Comparison of ENCODE assay signal across 20 cellular contexts in genomic region chr2:201172279-201172678, GRCh38. TPM values are rescaled to one million over a fixed set of nuclear protein-coding genes. Genes with fewer than 3 reads are reported as not detected.
A peak's percentile ranks its signal among the peaks of the same experiment; 100 is the strongest.
DNase-seq lines count a peak whose midpoint lies in the region; ATAC-seq, FAIRE-seq and TF ChIP-seq lines count a peak whose summit lies in the region.
"Had no signal": no experiment of that assay in that cellular context is flagged by ENCODE, and none has a peak within 500 bp of the region (broad histone marks: within the 10 kb centered on the region; RNA-seq: fewer than 3 reads in every experiment).

No MANE protein-coding gene starts in this region.

- TF ChIP-seq EP300 in K562 (IDR thresholded peaks at IDR 0.05; ENCODE audit: low read length): no peak

- TF ChIP-seq RAD21 in K562 (CRISPR knock-in tag; conservative IDR thresholded peaks at IDR 0.05 in 1 of 2, IDR thresholded peaks at IDR 0.05 in 1 of 2): no peak

- no peak for DNase-seq in CD4-positive, alpha-beta T cell
- DNase-seq in K562 (ENCODE audit: extremely low read depth in 1 of 4, low spot score in 3 of 4) (no peak), left colon (no peak), psoas muscle (no peak), kidney (no peak)
- DNase-seq in activated CD8-positive, alpha-beta memory T cell treated with anti-CD3 and anti-CD28 coated beads, Interleukin-2, amount 50 U/mL, for 4 hours: no peak
- DNase-seq: BE2C, DMS79, H9, HFFc6, KG1, NCI-H1105, NCI-H2081, NCI-H2171, NCI-H345, NCI-H524, NCI-H82, Peyer's patch, SJCRH30 had no signal

- no peaks in the 10 kb centered on the region for H3K27me3 Mint-ChIP-seq in CD4-positive, alpha-beta T cell

- no peaks in the 10 kb centered on the region for H4K20me1 ChIP-seq in K562 (replicated peaks; ENCODE audit: control insufficient read depth, insufficient read depth, low read length)

- H3K9me3 ChIP-seq in CD4-positive, alpha-beta T cell (ENCODE audit: control insufficient read depth, low read length): peaks cover 29% of the 10 kb centered on the region
- H3K9me3 ChIP-seq in K562 (replicated peaks; ENCODE audit: control insufficient read depth, insufficient read depth, low read depth, low read length) (peaks cover 3% of the 10 kb centered on the region), psoas muscle (no peaks in the 10 kb centered on the region), kidney (ENCODE audit: control insufficient read depth in 1 of 2, low read length in 2 of 2) (no peaks in the 10 kb centered on the region)
- H3K9me3 ChIP-seq: BE2C, Peyer's patch, SJCRH30 had no signal

- in situ Hi-C loops in K562 (cut with MboI): no loop called here

- intact Hi-C loops in CD4-positive, alpha-beta T cell (cut with DNase I, micrococcal nuclease): loop anchor here in 1 of 2 experiments (10.0 kb wide), 1 partner anchor 597 kb away; no protein-coding TSS in a partner anchor
- intact Hi-C loops in K562 (cut with micrococcal nuclease): no loop called here
- intact Hi-C loops in left colon (cut with DNase I, micrococcal nuclease): no loop called here
- intact Hi-C loops in psoas muscle (cut with DNase I): loop anchor here in 1 of 2 donors (10.0 kb wide), 1 partner anchor 207 kb away; the partner anchor contains the start of gene ORC2
- intact Hi-C loops in kidney (cut with DNase I): loop anchor here (10.0 kb wide), 1 partner anchor 267 kb away; no protein-coding TSS in a partner anchor

- ATAC-seq in CD4-positive, alpha-beta T cell (ENCODE audit: poor library complexity): no peak
- no peak for ATAC-seq in K562
- peak; percentile 33 for ATAC-seq in left colon
- peak; percentile 11 to 14 (median 12) for ATAC-seq in psoas muscle
- no peak for ATAC-seq in HG03139 (IDR thresholded peaks at IDR 0.05; ENCODE audit: unreplicated experiment)

- no peaks in the 10 kb centered on the region for H3K27me3 ChIP-seq in CD4-positive, alpha-beta T cell (ENCODE audit: control insufficient read depth, insufficient read depth, low read length)
- H3K27me3 ChIP-seq in K562 (ENCODE audit: control insufficient read depth in 2 of 2, insufficient read depth in 2 of 2, low read length in 2 of 2) (no peaks in the 10 kb centered on the region), psoas muscle (ENCODE audit: insufficient read depth in 3 of 3, low read length in 2 of 3) (no peaks in the 10 kb centered on the region)
- H3K27me3 ChIP-seq: BE2C, Peyer's patch, SJCRH30 had no signal

- no peaks in the 10 kb centered on the region for H3K79me2 ChIP-seq in K562 (ENCODE audit: control insufficient read depth, insufficient read depth, low read length)

- no peak for TF ChIP-seq POLR2A in K562 (conservative IDR thresholded peaks at IDR 0.05)

- no peak overlapping the region for H3K4me3 ChIP-seq in K562
- no peak overlapping the region for H3K4me3 ChIP-seq in psoas muscle
- H3K4me3 ChIP-seq in kidney (ENCODE audit: low read length in 2 of 2): no peak overlapping the region
- H3K4me3 ChIP-seq: Peyer's patch, SJCRH30 had no signal

- peaks cover 2% of the 10 kb centered on the region for H3K4me1 Mint-ChIP-seq in CD4-positive, alpha-beta T cell (ENCODE audit: low read depth)

- H3K9me3 Mint-ChIP-seq in CD4-positive, alpha-beta T cell: peaks cover 21% of the 10 kb centered on the region
- H3K9me3 Mint-ChIP-seq: HFFc6 had no signal

- TF ChIP-seq CTCF in CD4-positive, alpha-beta T cell (IDR thresholded peaks at IDR 0.05): no peak
- TF ChIP-seq CTCF in K562 (IDR thresholded peaks at IDR 0.05 in 2 of 3, conservative IDR thresholded peaks at IDR 0.05 in 1 of 3; ENCODE audit: insufficient read depth in 2 of 3, low read depth in 1 of 3, low read length in 3 of 3) (no peak), psoas muscle (IDR thresholded peaks at IDR 0.05) (no peak), kidney (IDR thresholded peaks at IDR 0.05; ENCODE audit: borderline replicate concordance, extremely low read depth, insufficient read depth) (no peak)

- peaks cover 0 to 6% of the 10 kb centered on the region in 2 experiments; a peak in 3 of 5 replicates for H3K4me1 ChIP-seq in K562 (replicated peaks in 1 of 2; ENCODE audit: control insufficient read depth in 2 of 2, insufficient read depth in 2 of 2, low read length in 2 of 2)
- H3K4me1 ChIP-seq in psoas muscle: no peaks in the 10 kb centered on the region
- H3K4me1 ChIP-seq in kidney (ENCODE audit: control insufficient read depth in 1 of 2, insufficient read depth in 1 of 2, low read depth in 1 of 2, low read length in 2 of 2): peaks cover 0 to 5% of the 10 kb centered on the region in 2 donors
- H3K4me1 ChIP-seq: BE2C, Peyer's patch had no signal

- no peak for FAIRE-seq in K562 (lab: Jason Lieb, UNC)
- no peak for FAIRE-seq in kidney (lab: Jason Lieb, UNC)

- CTCF ChIA-PET in CD4-positive, alpha-beta T cell (lab: Charles Lee): no interaction called here
- CTCF ChIA-PET in K562 (lab: Yijun Ruan, JAX; ENCODE audit: low intra/inter-chr PET ratio): no interaction called here

- no peak overlapping the region for H3K4me3 Mint-ChIP-seq in CD4-positive, alpha-beta T cell
- H3K4me3 Mint-ChIP-seq: H9, HFFc6 had no signal

- H3K9ac ChIP-seq in K562 (ENCODE audit: insufficient read depth in 1 of 2, low read depth in 2 of 2, low read length in 2 of 2) (no peak overlapping the region), kidney (ENCODE audit: low read length in 2 of 2) (no peak overlapping the region)

- H3K9me1 ChIP-seq in K562 (ENCODE audit: control insufficient read depth, insufficient read depth, low read length): no peaks in the 10 kb centered on the region

- no peak overlapping the region for H3K4me2 ChIP-seq in K562 (ENCODE audit: insufficient read depth, low read length)

- peak overlapping the region; percentile 3 for H3K27ac Mint-ChIP-seq in CD4-positive, alpha-beta T cell
- H3K27ac Mint-ChIP-seq: H9, HFFc6 had no signal

- peaks cover 33% of the 10 kb centered on the region for H3K36me3 Mint-ChIP-seq in CD4-positive, alpha-beta T cell (ENCODE audit: low read depth)

- WGBS in K562 (ENCODE audit: insufficient coverage, low coverage, missing lambda C conversion rate): 11% methylated on average over 2 of the region's 2 CpGs
- WGBS in psoas muscle, 3 donors: 50 to 56% (median 54%) methylated on average over 2 of the region's 2 CpGs

- no TSS peak for BruUV-seq in K562 (replicated peaks; lab: Mats Ljungman, UMichigan)

- H3K27ac ChIP-seq in CD4-positive, alpha-beta T cell (ENCODE audit: low read depth, low read length): no peak overlapping the region
- H3K27ac ChIP-seq in K562 (ENCODE audit: extremely low read depth, low read depth, low read length) (no peak overlapping the region), psoas muscle (no peak overlapping the region), kidney (ENCODE audit: low read depth in 2 of 2, low read length in 2 of 2) (no peak overlapping the region)
- H3K27ac ChIP-seq: Peyer's patch, SJCRH30 had no signal

- POLR2A ChIA-PET in CD4-positive, alpha-beta T cell (lab: Charles Lee): no interaction called here
- POLR2A ChIA-PET in K562 (lab: Yijun Ruan, JAX): interaction anchor here (0.9 kb wide), 1 partner anchor 309 kb away, joined by 3 read pairs; no protein-coding TSS in a partner anchor

- H3K36me3 ChIP-seq in K562 (ENCODE audit: control insufficient read depth, insufficient read depth, low read length) (no peaks in the 10 kb centered on the region; the same call in 2 of the 3 replicates), psoas muscle (ENCODE audit: insufficient read depth in 1 of 2, low read depth in 1 of 2) (peaks cover 0 to 2% of the 10 kb centered on the region in 2 donors), kidney (ENCODE audit: control insufficient read depth in 1 of 2, insufficient read depth in 2 of 2, low read length in 2 of 2) (peaks cover 0 to 1% of the 10 kb centered on the region in 2 donors)
- H3K36me3 ChIP-seq: BE2C, Peyer's patch, SJCRH30 had no signal

- no peak overlapping the region for H2AFZ ChIP-seq in K562 (ENCODE audit: low read depth, low read length)

RNA-seq across cellular contexts. Expression of gene CASP10, which starts 10.7 kb away (rescaled TPM):
- total RNA-seq in CD4-positive, alpha-beta T cell: 10 to 100 TPM; 12.6 to 13.7 TPM
- 75.0 and 98.6 TPM in 2 replicates for total RNA-seq in K562 (2011; cell fraction: chromatin; rRNA removed; ENCODE audit: low replicate concordance)
- 34.9 and 39.4 TPM in 2 replicates for total RNA-seq in K562 (2011; cell fraction: nucleolus; rRNA removed)
- 55.7 and 65.5 TPM in 2 replicates for total RNA-seq in K562 (2011; cell fraction: nucleoplasm; rRNA removed)
- total RNA-seq in K562 (2014; rRNA removed): 10.8 TPM in 2 replicates
- total RNA-seq in K562 (2014; rRNA removed; fragmentation: Illumina TruSeq; extraction: Trizol): 17.4 and 19.7 TPM in 2 replicates
- total RNA-seq in K562 (2015; rRNA removed; fragmentation: Illumina TruSeq; extraction: Trizol): 10.7 and 12.6 TPM in 2 replicates
- 12.1 and 12.2 TPM in 2 replicates for total RNA-seq in K562 (2021)
- polyA plus RNA-seq in K562 (2011; rRNA removed): 20.4 and 21.9 TPM in 2 replicates
- polyA plus RNA-seq in K562 (2011; cell fraction: cytosol; rRNA removed): 8.4 and 12.9 TPM in 2 replicates
- 16.1 and 18.3 TPM in 2 replicates for polyA plus RNA-seq in K562 (2011; cell fraction: nucleus; rRNA removed)
- polyA plus RNA-seq in K562 (2012): 7.7 and 9.6 TPM in 2 replicates
- polyA plus RNA-seq in K562 (2014; fragmentation: Illumina TruSeq; extraction: Trizol): 9.9 and 10.6 TPM in 2 replicates
- 1 to 10 TPM; 7.1 to 7.2 TPM for polyA plus RNA-seq in K562 (2014; fragmentation: Nextera tagmentation; extraction: Ambion mirVana)
- polyA plus RNA-seq in K562 (2014; rRNA removed): 8.0 and 9.9 TPM in 2 replicates
- 34.7 TPM in 2 replicates for polyA minus RNA-seq in K562 (2011; rRNA and poly(A)+ RNA removed)
- 13.5 and 13.9 TPM in 2 replicates for polyA minus RNA-seq in K562 (2011; cell fraction: cytosol; rRNA and poly(A)+ RNA removed)
- 13.9 and 32.2 TPM in 2 replicates for polyA minus RNA-seq in K562 (2011; cell fraction: nucleus; rRNA and poly(A)+ RNA removed)
- 10 to 100 TPM; 44.3 to 56.0 TPM for total RNA-seq in left colon
- total RNA-seq in psoas muscle: 1 to 10 TPM; 2.3 to 3.8 (median 2.8) TPM
- polyA plus RNA-seq in psoas muscle: 1 to 10 TPM in 2 of 3 donors, under 1 TPM in 1; 0.90 to 1.3 (median 1.2) TPM
- total RNA-seq in kidney: 24.6 TPM
- polyA plus RNA-seq in kidney (ENCODE audit: insufficient read depth, low read depth, low replicate concordance): 4.5 TPM

RNA-seq across cellular contexts. Expression of gene CFLAR, which starts 56.3 kb away (rescaled TPM):
- total RNA-seq in CD4-positive, alpha-beta T cell: 100 to 1,000 TPM; 178 to 181 TPM
- 362 and 472 TPM in 2 replicates for total RNA-seq in K562 (2011; cell fraction: chromatin; rRNA removed; ENCODE audit: low replicate concordance)
- 167 and 172 TPM in 2 replicates for total RNA-seq in K562 (2011; cell fraction: nucleolus; rRNA removed)
- total RNA-seq in K562 (2011; cell fraction: nucleoplasm; rRNA removed): 230 and 255 TPM in 2 replicates
- 46.0 and 48.6 TPM in 2 replicates for total RNA-seq in K562 (2014; rRNA removed)
- total RNA-seq in K562 (2014; rRNA removed; fragmentation: Illumina TruSeq; extraction: Trizol): 73.6 and 95.3 TPM in 2 replicates
- 32.9 and 39.4 TPM in 2 replicates for total RNA-seq in K562 (2015; rRNA removed; fragmentation: Illumina TruSeq; extraction: Trizol)
- total RNA-seq in K562 (2021): 66.4 and 78.4 TPM in 2 replicates
- polyA plus RNA-seq in K562 (2011; rRNA removed): 55.5 and 102 TPM in 2 replicates
- polyA plus RNA-seq in K562 (2011; cell fraction: cytosol; rRNA removed): 42.6 and 44.2 TPM in 2 replicates
- polyA plus RNA-seq in K562 (2011; cell fraction: nucleus; rRNA removed): 65.0 and 100 TPM in 2 replicates
- 48.8 and 58.4 TPM in 2 replicates for polyA plus RNA-seq in K562 (2012)
- polyA plus RNA-seq in K562 (2014; fragmentation: Illumina TruSeq; extraction: Trizol): 54.0 and 55.1 TPM in 2 replicates
- 10 to 100 TPM; 27.5 to 30.3 TPM for polyA plus RNA-seq in K562 (2014; fragmentation: Nextera tagmentation; extraction: Ambion mirVana)
- polyA plus RNA-seq in K562 (2014; rRNA removed): 45.6 and 55.9 TPM in 2 replicates
- polyA minus RNA-seq in K562 (2011; rRNA and poly(A)+ RNA removed): 142 and 164 TPM in 2 replicates
- polyA minus RNA-seq in K562 (2011; cell fraction: cytosol; rRNA and poly(A)+ RNA removed): 41.0 and 53.7 TPM in 2 replicates
- 135 and 142 TPM in 2 replicates for polyA minus RNA-seq in K562 (2011; cell fraction: nucleus; rRNA and poly(A)+ RNA removed)
- 100 to 1,000 TPM; 139 to 152 TPM for total RNA-seq in left colon
- 100 to 1,000 TPM; 180 to 358 (median 346) TPM for total RNA-seq in psoas muscle
- 100 to 1,000 TPM in 2 of 3 donors, 10 to 100 TPM in 1; 84.7 to 340 (median 239) TPM for polyA plus RNA-seq in psoas muscle
- 263 TPM for total RNA-seq in kidney
- 47.2 TPM for polyA plus RNA-seq in kidney (ENCODE audit: insufficient read depth, low read depth, low replicate concordance)

Comparison
In these comparisons a context has a peak if more than half of its experiments do, and no peak if none do; other contexts are left out.
1. ATAC-seq: peak in left colon (single experiment) and psoas muscle (4 of 4); none in CD4-positive, alpha-beta T cell (single experiment), K562 (single experiment) and HG03139 (single experiment).